In genomic region chr16:54228325-54228724, GRCh38 we compare ENCODE assay signal across 37 cellular contexts.
"Had no signal": no experiment of that assay in that cellular context is flagged by ENCODE, and none has a peak within 500 bp of the region (broad histone marks: within the 10 kb centered on the region; RNA-seq: fewer than 3 reads in every experiment).

No MANE protein-coding gene starts in this region.

- H3K27me3 ChIP-seq: MG63 had no signal

- H3K36me3 ChIP-seq: MG63 had no signal

- DNase-seq: Karpas-422, Kasumi-1, MG63, MM.1S, MV-4-11, NCI-H1048, NCI-H1092, NCI-H1092 treated with DMSO at 0.1 percent for 48 hours, NCI-H1105, NCI-H1105 treated with DMSO at 0.1 percent for 48 hours, NCI-H1417, NCI-H1417 treated with DMSO at 0.1 percent for 48 hours, NCI-H1436, NCI-H1436 treated with DMSO at 0.1 percent for 48 hours, NCI-H146, NCI-H1694, NCI-H1694 treated with DMSO at 0.1 percent for 48 hours, NCI-H187, NCI-H187 treated with DMSO at 0.1 percent for 48 hours, NCI-H1930, NCI-H2029, NCI-H2029 treated with DMSO at 0.1 percent for 48 hours, NCI-H2081, NCI-H2081 treated with DMSO at 0.1 percent for 48 hours, NCI-H2107, NCI-H2171, NCI-H2171 treated with DMSO at 0.1 percent for 48 hours, NCI-H2227 treated with DMSO at 0.1 percent for 48 hours, NCI-H226, NCI-H345, NCI-H446, NCI-H446 treated with DMSO at 0.1 percent for 48 hours, NCI-H510A, NCI-H510A treated with DMSO at 0.1 percent for 48 hours, NCI-H524, NCI-H524 treated with DMSO at 0.1 percent for 48 hours, NCI-H526 had no signal

- H3K9me3 ChIP-seq: MG63 had no signal

- H3K4me3 ChIP-seq: MG63 had no signal
